Comparison of ENCODE assay signal across 22 cellular contexts in genomic region chr16:66746048-66746447, GRCh38. TPM values are rescaled to one million over a fixed set of nuclear protein-coding genes. Genes with fewer than 3 reads are reported as not detected.
DNase-seq lines count a peak whose midpoint lies in the region; ATAC-seq and TF ChIP-seq lines count a peak whose summit lies in the region.
"Had no signal": no experiment of that assay in that cellular context is flagged by ENCODE, and none has a peak within 500 bp of the region (broad histone marks: within the 10 kb centered on the region; RNA-seq: fewer than 3 reads in every experiment).

No MANE protein-coding gene starts in this region.

- H3K4me1 Mint-ChIP-seq in activated T-helper 2 cell treated with anti-CD3 and anti-CD28 coated beads, Interferon-gamma antibody, Interleukin-2, Interleukin-4, amounts not matched to agents 10 μg/mL and 5 μg/mL and 100 μg/mL, durations not matched to agents 14 hours and 24 hours and 36 hours (ENCODE audit: low read depth), result peaks cover 36% of the 10 kb centered on the region
- peaks cover 43 to 54% of the 10 kb centered on the region in 2 donors for H3K4me1 Mint-ChIP-seq in immature natural killer cell

- H3K9me2 ChIP-seq in Loucy (replicated peaks; ENCODE audit: low read depth, low read length), result no peaks in the 10 kb centered on the region

- peaks cover 63% of the 10 kb centered on the region for H3K36me3 Mint-ChIP-seq in activated T-helper 2 cell treated with anti-CD3 and anti-CD28 coated beads, Interferon-gamma antibody, Interleukin-2, Interleukin-4, amounts not matched to agents 10 μg/mL and 5 μg/mL and 100 μg/mL, durations not matched to agents 14 hours and 24 hours and 36 hours (ENCODE audit: low read depth)
- H3K36me3 Mint-ChIP-seq in immature natural killer cell, result peaks cover 0 to 17% (median 6%) of the 10 kb centered on the region in 3 donors

- intact Hi-C loops in activated T-helper 2 cell treated with anti-CD3 and anti-CD28 coated beads, Interferon-gamma antibody, Interleukin-2, Interleukin-4, amounts not matched to agents 10 μg/mL and 5 μg/mL and 100 μg/mL, durations not matched to agents 14 hours and 24 hours and 36 hours (cut with micrococcal nuclease), result no loop called here

- no peaks in the 10 kb centered on the region for H3F3A ChIP-seq in Loucy (ENCODE audit: low read depth)

- no peak overlapping the region for H2AFZ ChIP-seq in Loucy (ENCODE audit: low read length)

- H3K79me2 ChIP-seq in Loucy (ENCODE audit: insufficient read depth, low read length), result peaks cover 93% of the 10 kb centered on the region

- H3K9me3 ChIP-seq in Loucy (ENCODE audit: insufficient read depth, low read depth, low read length), result no peaks in the 10 kb centered on the region
- H3K9me3 ChIP-seq: HAP-1, upper lobe of left lung had no signal

- ATAC-seq in GM18909 (IDR thresholded peaks at IDR 0.05; ENCODE audit: poor library complexity, unreplicated experiment) (no peak), GM18907 (IDR thresholded peaks at IDR 0.05; ENCODE audit: unreplicated experiment) (no peak), GM19397 (IDR thresholded peaks at IDR 0.05; ENCODE audit: unreplicated experiment) (no peak)
- ATAC-seq: effector memory CD8-positive, alpha-beta T cell; esophagus mucosa; left colon; Right ventricle myocardium inferior had no signal

- H3K9me3 Mint-ChIP-seq in activated T-helper 2 cell treated with anti-CD3 and anti-CD28 coated beads, Interferon-gamma antibody, Interleukin-2, Interleukin-4, amounts not matched to agents 10 μg/mL and 5 μg/mL and 100 μg/mL, durations not matched to agents 14 hours and 24 hours and 36 hours, result no peaks in the 10 kb centered on the region
- H3K9me3 Mint-ChIP-seq in immature natural killer cell, result no peaks in the 10 kb centered on the region
- H3K9me3 Mint-ChIP-seq: effector memory CD8-positive, alpha-beta T cell had no signal

- H3K4me2 ChIP-seq in Loucy (ENCODE audit: low read depth, low read length, poor library complexity, severe bottlenecking), result peak overlapping the region; percentile 99

- peaks cover 53% of the 10 kb centered on the region for H3K4me1 ChIP-seq in Loucy (ENCODE audit: insufficient read depth, low read length, poor library complexity, severe bottlenecking)

- no peak for TF ChIP-seq CTCF in Loucy (conservative IDR thresholded peaks at IDR 0.05; ENCODE audit: low read length)

- H3K27me3 Mint-ChIP-seq in activated T-helper 2 cell treated with anti-CD3 and anti-CD28 coated beads, Interferon-gamma antibody, Interleukin-2, Interleukin-4, amounts not matched to agents 10 μg/mL and 5 μg/mL and 100 μg/mL, durations not matched to agents 14 hours and 24 hours and 36 hours (ENCODE audit: low read depth), result no peaks in the 10 kb centered on the region
- H3K27me3 Mint-ChIP-seq in immature natural killer cell (ENCODE audit: low read depth in 3 of 3), result peaks cover 0 to 3% (median 0%) of the 10 kb centered on the region in 3 donors
- H3K27me3 Mint-ChIP-seq: effector memory CD8-positive, alpha-beta T cell had no signal

- H3K36me3 ChIP-seq in Loucy (ENCODE audit: insufficient read depth, low read length), result peaks cover 42% of the 10 kb centered on the region; the same call in 1 of the 2 replicates

- H3K27ac Mint-ChIP-seq in activated T-helper 2 cell treated with anti-CD3 and anti-CD28 coated beads, Interferon-gamma antibody, Interleukin-2, Interleukin-4, amounts not matched to agents 10 μg/mL and 5 μg/mL and 100 μg/mL, durations not matched to agents 14 hours and 24 hours and 36 hours, result peak overlapping the region; percentile 13
- peak overlapping the region; percentile 8 to 82 (median 36) for H3K27ac Mint-ChIP-seq in immature natural killer cell

- peak overlapping the region; percentile 87 for H3K4me3 ChIP-seq in Loucy (ENCODE audit: low read length, poor library complexity, severe bottlenecking)
- H3K4me3 ChIP-seq: HAP-1, upper lobe of left lung had no signal

- H4K20me1 ChIP-seq in Loucy (ENCODE audit: insufficient read depth, low read length, poor library complexity, severe bottlenecking), result peaks cover 66% of the 10 kb centered on the region

- H3K27me3 ChIP-seq in Loucy (ENCODE audit: insufficient read depth, low read length, poor library complexity, severe bottlenecking), result peaks cover 2% of the 10 kb centered on the region
- H3K27me3 ChIP-seq: upper lobe of left lung had no signal

- peak; percentile 16 for DNase-seq in NOMO-1 treated with DMSO at 0.1 percent for 48 hours (lab: John Stamatoyannopoulos, UW; ENCODE audit: unreplicated experiment)
- DNase-seq in NOMO-1 treated with dmso at 0.1 percent for 144 hours (lab: John Stamatoyannopoulos, UW; ENCODE audit: unreplicated experiment), result no peak
- no peak for DNase-seq in activated T-helper 2 cell treated with anti-CD3 and anti-CD28 coated beads, Interferon-gamma antibody, Interleukin-2, Interleukin-4, amounts not matched to agents 10 μg/mL and 5 μg/mL and 100 μg/mL, durations not matched to agents 14 hours and 24 hours and 36 hours (ENCODE audit: low spot score)
- DNase-seq in immature natural killer cell, result no peak
- DNase-seq: activated naive CD4-positive, alpha-beta T cell treated with anti-CD3 and anti-CD28 coated beads, Interleukin-2, amount 50 U/mL, for 16 hours; effector memory CD8-positive, alpha-beta T cell; left colon; mesendoderm; NCI-H1417 treated with DMSO at 0.1 percent for 48 hours; NCI-H2081 treated with DMSO at 0.1 percent for 48 hours; NCI-H345; NCI-H748 treated with DMSO at 0.1 percent for 48 hours had no signal

- no peak overlapping the region for H3K4me3 Mint-ChIP-seq in activated T-helper 2 cell treated with anti-CD3 and anti-CD28 coated beads, Interferon-gamma antibody, Interleukin-2, Interleukin-4, amounts not matched to agents 10 μg/mL and 5 μg/mL and 100 μg/mL, durations not matched to agents 14 hours and 24 hours and 36 hours (ENCODE audit: low read depth)
- H3K4me3 Mint-ChIP-seq in immature natural killer cell, result peak overlapping the region in 3 of 5 donors; percentile 20 to 43 (median 26)

- peak overlapping the region; percentile 58 for H3K9ac ChIP-seq in Loucy (ENCODE audit: low read depth, low read length, poor library complexity, severe bottlenecking)

RNA-seq across cellular contexts. Expression of gene DYNC1LI2, which starts 5.4 kb away (rescaled TPM):
- total RNA-seq in activated T-helper 2 cell treated with anti-CD3 and anti-CD28 coated beads, Interferon-gamma antibody, Interleukin-2, Interleukin-4, amounts not matched to agents 10 μg/mL and 5 μg/mL and 100 μg/mL, durations not matched to agents 14 hours and 24 hours and 36 hours, result 54.6 and 62.7 TPM in 2 replicates
- polyA plus RNA-seq in immature natural killer cell, result 10 to 100 TPM; 15.3 to 41.1 (median 16.6) TPM

RNA-seq across cellular contexts. Expression of gene CMTM4, which starts 49.5 kb away (rescaled TPM):
- total RNA-seq in activated T-helper 2 cell treated with anti-CD3 and anti-CD28 coated beads, Interferon-gamma antibody, Interleukin-2, Interleukin-4, amounts not matched to agents 10 μg/mL and 5 μg/mL and 100 μg/mL, durations not matched to agents 14 hours and 24 hours and 36 hours, result 3.8 and 4.0 TPM in 2 replicates
- polyA plus RNA-seq in immature natural killer cell, result under 1 TPM in 1 of 3 donors, not detected in 2; 0.19 TPM

RNA-seq across cellular contexts. Expression of gene TERB1, which starts 55.3 kb away (rescaled TPM):
- 0.34 TPM in 1 of 2 replicates, not detected in the other for total RNA-seq in activated T-helper 2 cell treated with anti-CD3 and anti-CD28 coated beads, Interferon-gamma antibody, Interleukin-2, Interleukin-4, amounts not matched to agents 10 μg/mL and 5 μg/mL and 100 μg/mL, durations not matched to agents 14 hours and 24 hours and 36 hours
- polyA plus RNA-seq in immature natural killer cell, result under 1 TPM in 1 of 3 donors, not detected in 2; 0.11 TPM
- total RNA-seq: cerebellum, Right ventricle myocardium inferior, skeletal muscle tissue had no signal
